26 cellular contexts compared by ENCODE assay signal in the genomic region with DNA sequence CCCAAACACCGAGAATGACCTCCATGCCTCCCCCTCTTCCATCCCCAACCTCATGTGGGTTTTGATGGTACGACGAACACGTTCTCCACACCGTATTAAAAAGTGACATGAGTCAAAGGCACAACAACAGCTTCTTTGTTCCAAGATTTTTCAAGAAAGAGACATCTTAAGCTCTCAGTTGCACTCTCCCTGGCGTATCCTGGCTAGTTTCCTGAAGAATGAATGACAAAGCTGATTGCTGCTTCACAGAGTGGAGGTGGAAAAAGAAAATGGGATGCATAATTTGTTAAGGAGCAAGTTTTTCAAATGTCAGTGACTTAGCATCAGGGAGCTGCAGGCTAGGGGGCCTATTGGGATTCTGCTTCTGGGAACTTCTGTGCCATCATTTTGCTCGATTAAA.
"Had no signal": no experiment of that assay in that cellular context is flagged by ENCODE, and none has a peak within 500 bp of the region (broad histone marks: within the 10 kb centered on the region; RNA-seq: fewer than 3 reads in every experiment).

No MANE protein-coding gene starts in this region.

- H3K36me3 ChIP-seq: cardiac muscle cell, gastrocnemius medialis, heart right ventricle had no signal

- H3K4me1 Mint-ChIP-seq: activated CD4-positive, alpha-beta memory T cell treated with anti-CD3 and anti-CD28 coated beads, Interleukin-2, amount 10 ng/mL, durations not matched to agents 7 days and 5 days; activated CD4-positive, alpha-beta T cell treated with anti-CD3 and anti-CD28 coated beads, Interleukin-2, amount 10 ng/mL, durations not matched to agents 7 days and 5 days; activated T-helper 17 cell treated with anti-CD3 and anti-CD28 coated beads, Interleukin-2, amount 50 U/mL, for 72 hours; endodermal cell had no signal

- H3K4me3 ChIP-seq: cardiac muscle cell, coronary artery, dorsolateral prefrontal cortex, gastrocnemius medialis, heart right ventricle had no signal

- H3K36me3 Mint-ChIP-seq: activated naive CD8-positive, alpha-beta T cell had no signal

- H3K4me1 ChIP-seq: gastrocnemius medialis, heart right ventricle had no signal

- H3K9me3 Mint-ChIP-seq: activated CD4-positive, alpha-beta memory T cell treated with anti-CD3 and anti-CD28 coated beads, Interleukin-2, amount 10 ng/mL, durations not matched to agents 7 days and 5 days; activated CD4-positive, alpha-beta T cell treated with anti-CD3 and anti-CD28 coated beads, Interleukin-2, amount 10 ng/mL, durations not matched to agents 7 days and 5 days; activated T-cell treated with anti-CD3 and anti-CD28 coated beads, Interleukin-2, amount 50 U/mL, for 4 hours; activated T-helper 17 cell treated with anti-CD3 and anti-CD28 coated beads, Interleukin-2, amount 50 U/mL, for 72 hours; dendritic cell treated with granulocyte-macrophage colony-stimulating factor and Interleukin-4, amounts not matched to agents 40 ng/mL and 50 ng/mL, for 4 days; endodermal cell had no signal

- H3K27ac Mint-ChIP-seq: activated CD4-positive, alpha-beta memory T cell treated with anti-CD3 and anti-CD28 coated beads, Interleukin-2, amount 10 ng/mL, durations not matched to agents 7 days and 5 days; activated CD4-positive, alpha-beta T cell treated with anti-CD3 and anti-CD28 coated beads, Interleukin-2, amount 10 ng/mL, durations not matched to agents 7 days and 5 days; activated naive CD8-positive, alpha-beta T cell; activated T-helper 17 cell treated with anti-CD3 and anti-CD28 coated beads, Interleukin-2, amount 50 U/mL, for 72 hours; dendritic cell treated with granulocyte-macrophage colony-stimulating factor and Interleukin-4, amounts not matched to agents 40 ng/mL and 50 ng/mL, for 4 days; endodermal cell had no signal

- H3K27me3 ChIP-seq: dorsolateral prefrontal cortex, gastrocnemius medialis had no signal

- H3K27me3 Mint-ChIP-seq: activated CD4-positive, alpha-beta T cell treated with anti-CD3 and anti-CD28 coated beads, Interleukin-2, amount 10 ng/mL, durations not matched to agents 7 days and 5 days had no signal

- DNase-seq: activated CD4-positive, alpha-beta memory T cell treated with anti-CD3 and anti-CD28 coated beads, Interleukin-2, amount 10 ng/mL, durations not matched to agents 7 days and 5 days; activated CD4-positive, alpha-beta T cell treated with anti-CD3 and anti-CD28 coated beads for 4 hours; activated CD4-positive, alpha-beta T cell treated with anti-CD3 and anti-CD28 coated beads, Interleukin-2, amount 10 ng/mL, durations not matched to agents 7 days and 5 days; activated CD4-positive, alpha-beta T cell treated with anti-CD3 and anti-CD28 coated beads, Interleukin-2, amount 50 U/mL, for 4 hours; activated CD4-positive, CD25-positive, alpha-beta regulatory T cell; activated CD4-positive, CD25-positive, alpha-beta regulatory T cell treated with anti-CD3 and anti-CD28 coated beads, Interleukin-2, amount 50 U/mL, for 72 hours; activated effector memory CD4-positive, alpha-beta T cell treated with Interleukin-2 at 50 U/mL for 16 hours; activated gamma-delta T cell treated with Interleukin-2 at 50 U/mL for 16 hours; activated naive CD4-positive, alpha-beta T cell treated with anti-CD3 and anti-CD28 coated beads, Interleukin-2, amount 50 U/mL, for 16 hours; activated naive CD4-positive, alpha-beta T cell treated with Interleukin-2 at 50 U/mL for 16 hours; activated T-cell treated with anti-CD3 and anti-CD28 coated beads, Interleukin-2, amount 50 U/mL, for 4 hours; amniotic stem cell; central memory CD4-positive, alpha-beta T cell; cerebellar nuclear complex; dorsolateral prefrontal cortex; effector memory CD4-positive, alpha-beta T cell; endodermal cell; foreskin fibroblast; gastrocnemius medialis; heart right ventricle; T-helper 2 cell had no signal

- H3K4me3 Mint-ChIP-seq: activated CD4-positive, alpha-beta memory T cell treated with anti-CD3 and anti-CD28 coated beads, Interleukin-2, amount 10 ng/mL, durations not matched to agents 7 days and 5 days; activated CD4-positive, alpha-beta T cell treated with anti-CD3 and anti-CD28 coated beads, Interleukin-2, amount 10 ng/mL, durations not matched to agents 7 days and 5 days; activated naive CD8-positive, alpha-beta T cell; activated T-cell treated with anti-CD3 and anti-CD28 coated beads, Interleukin-2, amount 50 U/mL, for 4 hours; activated T-helper 17 cell treated with anti-CD3 and anti-CD28 coated beads, Interleukin-2, amount 50 U/mL, for 72 hours; dendritic cell treated with granulocyte-macrophage colony-stimulating factor and Interleukin-4, amounts not matched to agents 40 ng/mL and 50 ng/mL, for 4 days; endodermal cell had no signal

- H3K9me3 ChIP-seq: gastrocnemius medialis, heart right ventricle had no signal

- H3K27ac ChIP-seq: cardiac muscle cell, coronary artery, gastrocnemius medialis, heart right ventricle had no signal
